Comparison of ENCODE assay signal across 19 cellular contexts in the genomic region with DNA sequence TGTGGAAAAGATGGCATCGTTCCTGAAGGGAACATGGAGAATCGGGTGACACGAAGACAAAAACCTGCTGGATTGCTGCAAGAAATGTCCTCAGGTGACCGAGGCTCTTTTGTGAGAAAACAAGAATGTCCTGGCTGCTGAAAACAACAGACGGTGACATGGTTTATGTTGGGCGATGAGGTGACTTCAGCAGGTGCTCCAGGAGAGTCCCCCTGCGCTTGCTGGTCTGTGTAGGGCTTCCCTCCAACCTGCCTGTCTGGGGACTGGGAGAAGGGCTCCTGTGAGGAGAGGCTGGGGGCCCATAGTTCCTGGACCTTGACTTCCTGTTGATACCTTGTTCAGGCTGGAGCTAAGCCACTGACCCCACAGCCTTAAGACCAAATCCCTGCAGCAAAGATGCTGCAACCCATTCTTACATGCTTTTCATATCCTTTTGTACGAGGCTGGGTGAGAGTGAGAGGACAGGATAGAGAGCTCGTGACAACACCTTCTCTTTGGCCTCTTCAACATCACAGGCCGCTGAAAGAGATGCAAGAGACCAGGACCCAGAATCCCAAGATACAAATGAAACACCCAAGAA.
DNase-seq lines count a peak whose midpoint lies in the region; ATAC-seq and TF ChIP-seq lines count a peak whose summit lies in the region.
"Had no signal": no experiment of that assay in that cellular context is flagged by ENCODE, and none has a peak within 500 bp of the region (broad histone marks: within the 10 kb centered on the region; RNA-seq: fewer than 3 reads in every experiment).

No MANE protein-coding gene starts in this region.

- no peaks in the 10 kb centered on the region for H4K20me1 ChIP-seq in neural progenitor cell (ENCODE audit: low read depth)

- CTCF ChIA-PET in activated CD4-positive, alpha-beta T cell treated with anti-CD3 and anti-CD28 coated beads for 36 hours (lab: Charles Lee): no interaction called here

- H3K4me2 ChIP-seq in neural progenitor cell: peak overlapping the region; percentile 16

- H3K79me2 ChIP-seq in neural progenitor cell (ENCODE audit: low read depth): no peaks in the 10 kb centered on the region

- H3K4me3 ChIP-seq in neural progenitor cell (no peak overlapping the region), uterus (no peak overlapping the region)
- H3K4me3 ChIP-seq: SJCRH30 had no signal

- H3K9me3 ChIP-seq in neural progenitor cell (ENCODE audit: low read depth) (no peaks in the 10 kb centered on the region), uterus (no peaks in the 10 kb centered on the region)
- H3K9me3 ChIP-seq: Caco-2, SJCRH30 had no signal

- TF ChIP-seq POLR2A in uterus (IDR thresholded peaks at IDR 0.05): no peak

- H3K36me3 ChIP-seq in neural progenitor cell (no peaks in the 10 kb centered on the region), uterus (no peaks in the 10 kb centered on the region)
- H3K36me3 ChIP-seq: SJCRH30 had no signal

- no peaks in the 10 kb centered on the region for H3K27me3 Mint-ChIP-seq in activated CD4-positive, alpha-beta T cell treated with anti-CD3 and anti-CD28 coated beads, Interleukin-2, amount 10 ng/mL, durations not matched to agents 24 days and 14 days
- H3K27me3 Mint-ChIP-seq in activated CD4-positive, alpha-beta T cell treated with anti-CD3 and anti-CD28 coated beads for 36 hours: no peaks in the 10 kb centered on the region
- H3K27me3 Mint-ChIP-seq in neural progenitor cell (ENCODE audit: insufficient read depth, low read depth): peaks cover 8% of the 10 kb centered on the region
- H3K27me3 Mint-ChIP-seq: CD4-positive, alpha-beta T cell; IgD-negative memory B cell had no signal

- intact Hi-C loops in activated CD4-positive, alpha-beta T cell treated with anti-CD3 and anti-CD28 coated beads, Interleukin-2, amount 10 ng/mL, durations not matched to agents 24 days and 14 days (cut with micrococcal nuclease): no loop called here
- intact Hi-C loops in activated CD4-positive, alpha-beta T cell treated with anti-CD3 and anti-CD28 coated beads for 36 hours (cut with DNase I, micrococcal nuclease): no loop called here
- intact Hi-C loops in uterus (cut with DNase I; ENCODE audit: low total_unique reads): no loop called here

- peaks cover 8% of the 10 kb centered on the region for H3K4me1 Mint-ChIP-seq in activated CD4-positive, alpha-beta T cell treated with anti-CD3 and anti-CD28 coated beads, Interleukin-2, amount 10 ng/mL, durations not matched to agents 24 days and 14 days
- peaks cover 7% of the 10 kb centered on the region for H3K4me1 Mint-ChIP-seq in activated CD4-positive, alpha-beta T cell treated with anti-CD3 and anti-CD28 coated beads for 36 hours
- peaks cover 6% of the 10 kb centered on the region for H3K4me1 Mint-ChIP-seq in neural progenitor cell

- no peak overlapping the region for H3K27ac ChIP-seq in neural progenitor cell
- no peak overlapping the region for H3K27ac ChIP-seq in uterus
- H3K27ac ChIP-seq: SJCRH30 had no signal

- H3K27ac Mint-ChIP-seq in activated CD4-positive, alpha-beta T cell treated with anti-CD3 and anti-CD28 coated beads, Interleukin-2, amount 10 ng/mL, durations not matched to agents 24 days and 14 days: no peak overlapping the region
- no peak overlapping the region for H3K27ac Mint-ChIP-seq in activated CD4-positive, alpha-beta T cell treated with anti-CD3 and anti-CD28 coated beads for 36 hours
- no peak overlapping the region for H3K27ac Mint-ChIP-seq in neural progenitor cell
- H3K27ac Mint-ChIP-seq: CD4-positive, alpha-beta T cell had no signal

- H3K4me1 ChIP-seq in neural progenitor cell (peaks cover 5% of the 10 kb centered on the region), uterus (no peaks in the 10 kb centered on the region)
- H3K4me1 ChIP-seq: Caco-2, SJCRH30 had no signal

- no peaks in the 10 kb centered on the region for H3F3A ChIP-seq in neural progenitor cell (ENCODE audit: low read depth)

- POLR2A ChIA-PET in activated CD4-positive, alpha-beta T cell treated with anti-CD3 and anti-CD28 coated beads for 36 hours (lab: Charles Lee): no interaction called here

- H2AFZ ChIP-seq in neural progenitor cell (replicated peaks): peak overlapping the region; percentile 37

- no peak for ATAC-seq in activated CD4-positive, alpha-beta T cell treated with anti-CD3 and anti-CD28 coated beads for 36 hours
- ATAC-seq in HG03159 (IDR thresholded peaks at IDR 0.05; ENCODE audit: unreplicated experiment) (no peak), GM21360 (IDR thresholded peaks at IDR 0.05; ENCODE audit: unreplicated experiment) (no peak)
- ATAC-seq: Panc1 had no signal

- no peak overlapping the region for H3K4me3 Mint-ChIP-seq in activated CD4-positive, alpha-beta T cell treated with anti-CD3 and anti-CD28 coated beads, Interleukin-2, amount 10 ng/mL, durations not matched to agents 24 days and 14 days
- H3K4me3 Mint-ChIP-seq in activated CD4-positive, alpha-beta T cell treated with anti-CD3 and anti-CD28 coated beads for 36 hours: no peak overlapping the region
- no peak overlapping the region for H3K4me3 Mint-ChIP-seq in neural progenitor cell
- H3K4me3 Mint-ChIP-seq: CD4-positive, alpha-beta T cell; IgD-negative memory B cell had no signal

- no peaks in the 10 kb centered on the region for H3K27me3 ChIP-seq in neural progenitor cell
- no peaks in the 10 kb centered on the region for H3K27me3 ChIP-seq in uterus
- H3K27me3 ChIP-seq: SJCRH30 had no signal

- TF ChIP-seq CTCF in neural progenitor cell (IDR thresholded peaks at IDR 0.05) (no peak), uterus (IDR thresholded peaks at IDR 0.05) (no peak)

- H3K9me3 Mint-ChIP-seq in activated CD4-positive, alpha-beta T cell treated with anti-CD3 and anti-CD28 coated beads, Interleukin-2, amount 10 ng/mL, durations not matched to agents 24 days and 14 days: no peaks in the 10 kb centered on the region
- no peaks in the 10 kb centered on the region for H3K9me3 Mint-ChIP-seq in activated CD4-positive, alpha-beta T cell treated with anti-CD3 and anti-CD28 coated beads for 36 hours (ENCODE audit: low read depth)
- H3K9me3 Mint-ChIP-seq in neural progenitor cell: peaks cover 4% of the 10 kb centered on the region
- H3K9me3 Mint-ChIP-seq: CD4-positive, alpha-beta T cell; IgD-negative memory B cell had no signal

- H3K36me3 Mint-ChIP-seq in activated CD4-positive, alpha-beta T cell treated with anti-CD3 and anti-CD28 coated beads, Interleukin-2, amount 10 ng/mL, durations not matched to agents 24 days and 14 days (ENCODE audit: low read depth): no peaks in the 10 kb centered on the region
- no peaks in the 10 kb centered on the region for H3K36me3 Mint-ChIP-seq in activated CD4-positive, alpha-beta T cell treated with anti-CD3 and anti-CD28 coated beads for 36 hours (ENCODE audit: low read depth)
- H3K36me3 Mint-ChIP-seq in neural progenitor cell: no peaks in the 10 kb centered on the region
- H3K36me3 Mint-ChIP-seq: IgD-negative memory B cell had no signal

- no peak overlapping the region for H3K9ac ChIP-seq in neural progenitor cell

- peak; percentile 45 for DNase-seq in activated CD4-positive, alpha-beta T cell treated with anti-CD3 and anti-CD28 coated beads, Interleukin-2, amount 10 ng/mL, durations not matched to agents 24 days and 14 days
- DNase-seq in activated CD4-positive, alpha-beta T cell treated with anti-CD3 and anti-CD28 coated beads for 36 hours: no peak
- DNase-seq in cerebellar cortex (ENCODE audit: low spot score): peak; percentile 92
- no peak for DNase-seq in neural progenitor cell (ENCODE audit: low spot score)
- no peak for DNase-seq in uterus
- DNase-seq: Caco-2; CD4-positive, alpha-beta T cell; GF-D8; GOT3; NCI-H1105; NCI-H1694 treated with DMSO at 0.1 percent for 48 hours; NCI-H2107; NCI-H510A; NCI-H774; SJCRH30 had no signal

Comparison
In these comparisons a context has a peak if more than half of its experiments do, and no peak if none do; other contexts are left out.
1. DNase-seq: peak in activated CD4-positive, alpha-beta T cell treated with anti-CD3 and anti-CD28 coated beads, Interleukin-2, amount 10 ng/mL, durations not matched to agents 24 days and 14 days (single experiment) and cerebellar cortex (single experiment); none in activated CD4-positive, alpha-beta T cell treated with anti-CD3 and anti-CD28 coated beads for 36 hours (single experiment), neural progenitor cell (single experiment) and uterus (0 of 2).